ENCODE assay signal across 8 cellular contexts in the genomic region with DNA sequence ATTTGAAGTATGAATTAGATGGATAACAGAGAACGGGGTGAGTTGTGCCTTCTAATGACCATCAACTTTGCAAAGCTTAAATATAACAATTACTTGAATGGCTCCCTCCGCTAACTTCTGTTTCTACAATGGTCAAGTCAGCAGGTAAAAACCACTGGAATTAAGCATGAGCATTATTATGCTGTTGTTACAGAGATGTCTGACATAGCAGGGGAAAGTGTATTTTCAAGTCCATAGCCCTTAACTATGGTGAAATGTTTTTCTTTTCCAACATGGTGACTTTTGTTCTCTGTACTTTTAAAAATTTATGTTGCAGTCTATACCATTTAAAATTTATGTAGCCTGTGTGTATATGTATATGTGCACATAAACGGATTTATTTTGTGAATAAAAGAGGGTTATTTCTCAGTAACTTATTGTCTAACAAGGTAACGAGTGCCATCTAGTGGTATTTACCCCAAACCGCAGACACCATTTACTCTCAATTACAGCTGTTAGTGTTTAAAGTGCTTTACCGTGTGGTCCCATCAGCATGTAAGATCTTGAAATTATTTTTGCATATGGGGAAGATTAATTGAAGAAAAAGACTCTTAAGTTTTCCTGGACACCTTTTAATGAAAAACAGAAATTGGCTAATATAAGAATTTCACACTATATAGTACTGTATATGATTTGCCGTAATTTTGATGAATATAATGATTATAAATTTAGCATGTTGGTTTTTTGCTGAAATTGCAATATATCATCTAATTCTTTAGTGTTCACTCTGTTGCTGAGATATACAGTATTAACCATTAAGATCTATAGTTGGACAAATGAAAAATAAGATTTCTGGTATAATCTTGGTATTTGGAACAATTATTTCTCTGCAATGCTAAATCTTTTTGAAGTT.
DNase-seq lines count a peak whose midpoint lies in the region; ATAC-seq and TF ChIP-seq lines count a peak whose summit lies in the region.

No MANE protein-coding gene starts in this region.

- TF ChIP-seq POLR2A in heart left ventricle (IDR thresholded peaks at IDR 0.05) = no peak
- TF ChIP-seq POLR2A in right lobe of liver (IDR thresholded peaks at IDR 0.05) = no peak

- WGBS in heart left ventricle, 4 donors = 70 to 75% (median 72%) methylated on average over 7 of the region's 7 CpGs
- 34% methylated on average over 6 of the region's 7 CpGs for WGBS in right lobe of liver (ENCODE audit: insufficient coverage, low coverage, low lambda C conversion rate, missing lambda C conversion rate)

- peak; percentile 50 to 69 (median 60) for TF ChIP-seq CTCF in heart left ventricle (IDR thresholded peaks at IDR 0.05)
- TF ChIP-seq CTCF in right lobe of liver (IDR thresholded peaks at IDR 0.05) = peak; percentile 78 to 82 (median 80)

- intact Hi-C loops in heart left ventricle (cut with DNase I) (loop anchor here in 9 of 10 donors (2.0 to 10.0 kb wide), 5 partner anchors 76 to 936 kb away; a partner anchor contains a TSS), left cardiac atrium (cut with DNase I) (loop anchor here in 1 of 2 donors (5.0 kb wide), 1 partner anchor 936 kb away; no protein-coding TSS in a partner anchor), right lobe of liver (cut with DNase I) (no loop called here)

- H3K27me3 ChIP-seq in heart left ventricle (no peaks in the 10 kb centered on the region), right lobe of liver (no peaks in the 10 kb centered on the region), MG63 (no peaks in the 10 kb centered on the region)

- no peak for DNase-seq in heart left ventricle
- DNase-seq in left cardiac atrium = no peak
- peak; percentile 41 for DNase-seq in NCI-H774 (lab: John Stamatoyannopoulos, UW)
- peak; percentile 35 for DNase-seq in amniotic epithelial cell (ENCODE audit: low read depth)
- DNase-seq in right lobe of liver = no peak
- DNase-seq in MG63 = no peak
- no peak for DNase-seq in mesenteric fat pad (ENCODE audit: low spot score)

- ATAC-seq in heart left ventricle (no peak), left cardiac atrium (no peak), HG02642 (IDR thresholded peaks at IDR 0.05; ENCODE audit: poor library complexity, unreplicated experiment) (peak; percentile 84), right lobe of liver (peak; percentile 75 to 82 (median 78))

- H3K27ac ChIP-seq in heart left ventricle (no peak overlapping the region), right lobe of liver (no peak overlapping the region)

- H3K36me3 ChIP-seq in heart left ventricle (peaks cover 0 to 15% (median 6%) of the 10 kb centered on the region in 9 donors), right lobe of liver (no peaks in the 10 kb centered on the region), MG63 (no peaks in the 10 kb centered on the region)

- H3K9me3 ChIP-seq in heart left ventricle = no peaks in the 10 kb centered on the region
- H3K9me3 ChIP-seq in right lobe of liver = no peaks in the 10 kb centered on the region
- H3K9me3 ChIP-seq in MG63 = no peaks in the 10 kb centered on the region

- no peak overlapping the region for H3K4me3 ChIP-seq in heart left ventricle
- H3K4me3 ChIP-seq in right lobe of liver = no peak overlapping the region
- no peak overlapping the region for H3K4me3 ChIP-seq in MG63

- H3K4me1 ChIP-seq in heart left ventricle (peaks cover 0 to 9% (median 0%) of the 10 kb centered on the region in 12 donors), right lobe of liver (no peaks in the 10 kb centered on the region)

Comparison
In these comparisons a context has a peak if more than half of its experiments do, and no peak if none do; other contexts are left out.
1. ATAC-seq: peak in HG02642 (single experiment) and right lobe of liver (4 of 4); none in heart left ventricle (0 of 4) and left cardiac atrium (0 of 2).
2. DNase-seq: peak in NCI-H774 (single experiment) and amniotic epithelial cell (single experiment); none in heart left ventricle (0 of 5), left cardiac atrium (single experiment), right lobe of liver (0 of 3), MG63 (single experiment) and mesenteric fat pad (single experiment).
3. intact Hi-C loops: an anchor here in heart left ventricle (2.0 to 10.0 kb wide); none called in right lobe of liver.